9 cellular contexts compared by ENCODE assay signal in genomic region chr3:12963869-12964712, GRCh38.
DNase-seq lines count a peak whose midpoint lies in the region; ATAC-seq and TF ChIP-seq lines count a peak whose summit lies in the region.
"Had no signal": no experiment of that assay in that cellular context is flagged by ENCODE, and none has a peak within 500 bp of the region (broad histone marks: within the 10 kb centered on the region; RNA-seq: fewer than 3 reads in every experiment).

No MANE protein-coding gene starts in this region.

- H3K4me3 Mint-ChIP-seq in activated T-helper 1 cell treated with anti-CD3 and anti-CD28 coated beads, Interleukin-12 subunit alpha, Interleukin-12 subunit beta, Interleukin-2, Interleukin-4 antibody, amounts not matched to agents 30 ng/mL and 10 ng/mL and 1 ng/mL, durations not matched to agents 14 hours and 24 hours and 36 hours, result peak overlapping the region; percentile 35

- H3K27me3 Mint-ChIP-seq in activated T-helper 1 cell treated with anti-CD3 and anti-CD28 coated beads, Interleukin-12 subunit alpha, Interleukin-12 subunit beta, Interleukin-2, Interleukin-4 antibody, amounts not matched to agents 30 ng/mL and 10 ng/mL and 1 ng/mL, durations not matched to agents 14 hours and 24 hours and 36 hours (ENCODE audit: insufficient read depth), result no peaks in the 10 kb centered on the region

- DNase-seq in heart left ventricle (peak in 2 of 5 donors; percentile 46 to 58), left ventricle myocardium superior (no peak), left lung (peak in 1 of 2 donors; percentile 31), upper lobe of left lung (peak in 1 of 2 donors; percentile 34), AML-193 (lab: John Stamatoyannopoulos, UW) (no peak), omental fat pad (ENCODE audit: low spot score) (no peak)
- DNase-seq in activated T-helper 1 cell treated with anti-CD3 and anti-CD28 coated beads, Interleukin-12 subunit alpha, Interleukin-12 subunit beta, Interleukin-2, Interleukin-4 antibody, amounts not matched to agents 30 ng/mL and 10 ng/mL and 1 ng/mL, durations not matched to agents 14 hours and 24 hours and 36 hours (ENCODE audit: low spot score), result no peak
- DNase-seq: NCI-H2171 had no signal

- H3K36me3 ChIP-seq in heart left ventricle (no peaks in the 10 kb centered on the region), left lung (peaks cover 0 to 4% of the 10 kb centered on the region in 2 donors), upper lobe of left lung (no peaks in the 10 kb centered on the region)

- peak in 1 of 4 donors; percentile 32 for ATAC-seq in heart left ventricle
- no peak for ATAC-seq in left ventricle myocardium superior
- no peak for ATAC-seq in left lung
- ATAC-seq in upper lobe of left lung (ENCODE audit: low FRiP score in 2 of 2), result peak in 1 of 2 donors; percentile 31
- no peak for ATAC-seq in omental fat pad (ENCODE audit: low FRiP score)
- no peak for ATAC-seq in GM19455 (IDR thresholded peaks at IDR 0.05; ENCODE audit: unreplicated experiment)

- H3K9me3 ChIP-seq in heart left ventricle (no peaks in the 10 kb centered on the region), left lung (no peaks in the 10 kb centered on the region), upper lobe of left lung (no peaks in the 10 kb centered on the region)

- TF ChIP-seq EP300 in upper lobe of left lung (IDR thresholded peaks at IDR 0.05), result no peak

- no peak for TF ChIP-seq CTCF in heart left ventricle (IDR thresholded peaks at IDR 0.05)
- no peak for TF ChIP-seq CTCF in left lung (IDR thresholded peaks at IDR 0.05)
- no peak for TF ChIP-seq CTCF in upper lobe of left lung (IDR thresholded peaks at IDR 0.05)
- TF ChIP-seq CTCF in omental fat pad (IDR thresholded peaks at IDR 0.05), result no peak

- H3K27ac Mint-ChIP-seq in activated T-helper 1 cell treated with anti-CD3 and anti-CD28 coated beads, Interleukin-12 subunit alpha, Interleukin-12 subunit beta, Interleukin-2, Interleukin-4 antibody, amounts not matched to agents 30 ng/mL and 10 ng/mL and 1 ng/mL, durations not matched to agents 14 hours and 24 hours and 36 hours, result peak overlapping the region; percentile 78

- TF ChIP-seq POLR2A in heart left ventricle (IDR thresholded peaks at IDR 0.05), result peak in 1 of 2 donors; percentile 33
- TF ChIP-seq POLR2A in upper lobe of left lung (IDR thresholded peaks at IDR 0.05), result no peak

- H3K27me3 ChIP-seq in heart left ventricle, result no peaks in the 10 kb centered on the region
- peaks cover 0 to 5% of the 10 kb centered on the region in 2 donors for H3K27me3 ChIP-seq in left lung
- no peaks in the 10 kb centered on the region for H3K27me3 ChIP-seq in upper lobe of left lung

- peak overlapping the region in 11 of 12 donors; percentile 16 to 94 (median 54) for H3K27ac ChIP-seq in heart left ventricle
- peak overlapping the region; percentile 33 to 63 for H3K27ac ChIP-seq in left lung
- peak overlapping the region; percentile 17 to 81 (median 62) for H3K27ac ChIP-seq in upper lobe of left lung

- 47 to 58% (median 53%) methylated on average over 8 to 9 of the region's 9 CpGs for WGBS in heart left ventricle, 4 donors
- WGBS in upper lobe of left lung, 2 donors, result 52 to 62% methylated on average over 8 to 9 of the region's 9 CpGs

- H3K4me3 ChIP-seq in heart left ventricle (peak overlapping the region in 1 of 12 donors; percentile 10), left lung (no peak overlapping the region), upper lobe of left lung (no peak overlapping the region)

- peaks cover 10% of the 10 kb centered on the region for H3K36me3 Mint-ChIP-seq in activated T-helper 1 cell treated with anti-CD3 and anti-CD28 coated beads, Interleukin-12 subunit alpha, Interleukin-12 subunit beta, Interleukin-2, Interleukin-4 antibody, amounts not matched to agents 30 ng/mL and 10 ng/mL and 1 ng/mL, durations not matched to agents 14 hours and 24 hours and 36 hours (ENCODE audit: low read depth)

- intact Hi-C loops in heart left ventricle (cut with DNase I), result loop anchor here in 1 of 10 donors (2.0 kb wide), 1 partner anchor 25 kb away; no protein-coding TSS in a partner anchor
- intact Hi-C loops in left ventricle myocardium superior (cut with micrococcal nuclease), result no loop called here
- intact Hi-C loops in activated T-helper 1 cell treated with anti-CD3 and anti-CD28 coated beads, Interleukin-12 subunit alpha, Interleukin-12 subunit beta, Interleukin-2, Interleukin-4 antibody, amounts not matched to agents 30 ng/mL and 10 ng/mL and 1 ng/mL, durations not matched to agents 14 hours and 24 hours and 36 hours (cut with micrococcal nuclease), result loop anchor here (1.0 to 5.0 kb wide), 3 partner anchors 15 to 47 kb away; no protein-coding TSS in a partner anchor
- intact Hi-C loops in left lung (cut with DNase I), result no loop called here

- no peaks in the 10 kb centered on the region for H3K9me3 Mint-ChIP-seq in activated T-helper 1 cell treated with anti-CD3 and anti-CD28 coated beads, Interleukin-12 subunit alpha, Interleukin-12 subunit beta, Interleukin-2, Interleukin-4 antibody, amounts not matched to agents 30 ng/mL and 10 ng/mL and 1 ng/mL, durations not matched to agents 14 hours and 24 hours and 36 hours

- H3K4me1 ChIP-seq in heart left ventricle (peaks cover 35 to 96% (median 89%) of the 10 kb centered on the region in 12 donors), left lung (peaks cover 36 to 94% of the 10 kb centered on the region in 2 donors), upper lobe of left lung (peaks cover 78 to 90% (median 85%) of the 10 kb centered on the region in 4 donors)

- H3K4me1 Mint-ChIP-seq in activated T-helper 1 cell treated with anti-CD3 and anti-CD28 coated beads, Interleukin-12 subunit alpha, Interleukin-12 subunit beta, Interleukin-2, Interleukin-4 antibody, amounts not matched to agents 30 ng/mL and 10 ng/mL and 1 ng/mL, durations not matched to agents 14 hours and 24 hours and 36 hours (ENCODE audit: low read depth), result peaks cover 81% of the 10 kb centered on the region
